ENCODE assay signal across 14 cellular contexts in genomic region chr2:64211471-64211870, GRCh38.
A peak's percentile ranks its signal among the peaks of the same experiment; 100 is the strongest.
DNase-seq lines count a peak whose midpoint lies in the region; ATAC-seq and TF ChIP-seq lines count a peak whose summit lies in the region.
"Had no signal": no experiment of that assay in that cellular context is flagged by ENCODE, and none has a peak within 500 bp of the region (broad histone marks: within the 10 kb centered on the region; RNA-seq: fewer than 3 reads in every experiment).

No MANE protein-coding gene starts in this region.

- no peaks in the 10 kb centered on the region for H3K9me2 ChIP-seq in DOHH2 (replicated peaks; ENCODE audit: control insufficient read depth, low read length)
- H3K9me2 ChIP-seq in PC-3 (replicated peaks; ENCODE audit: low read length): no peaks in the 10 kb centered on the region

- no peak overlapping the region for H3K27ac ChIP-seq in DOHH2 (ENCODE audit: low read depth, low read length)
- H3K27ac ChIP-seq in PC-3 (ENCODE audit: low read length): peak overlapping the region; percentile 19
- H3K27ac ChIP-seq in colonic mucosa: peak overlapping the region; percentile 57
- peak overlapping the region; percentile 88 for H3K27ac ChIP-seq in smooth muscle cell (ENCODE audit: low read depth)
- H3K27ac ChIP-seq: coronary artery had no signal

- 94% methylated on average over 3 of the region's 3 CpGs for WGBS in smooth muscle cell (ENCODE audit: low lambda C conversion rate)

- H3K4me3 ChIP-seq in DOHH2 (ENCODE audit: low read length): no peak overlapping the region
- no peak overlapping the region for H3K4me3 ChIP-seq in PC-3 (ENCODE audit: low read length)
- no peak overlapping the region for H3K4me3 ChIP-seq in colonic mucosa
- no peak overlapping the region for H3K4me3 ChIP-seq in smooth muscle cell
- H3K4me3 ChIP-seq: adrenal gland, coronary artery had no signal

- H3K79me2 ChIP-seq in DOHH2 (ENCODE audit: control insufficient read depth, low read length): no peaks in the 10 kb centered on the region
- no peaks in the 10 kb centered on the region for H3K79me2 ChIP-seq in PC-3 (ENCODE audit: low read length)
- H3K79me2 ChIP-seq in smooth muscle cell (ENCODE audit: low read depth): no peaks in the 10 kb centered on the region

- POLR2A ChIA-PET in PC-3 (lab: Charles Lee; ENCODE audit: unreplicated experiment): no interaction called here

- no peak for ATAC-seq in PC-3
- no peak for ATAC-seq in GM18870 (IDR thresholded peaks at IDR 0.05; ENCODE audit: unreplicated experiment)

- no peak for TF ChIP-seq CTCF in DOHH2 (IDR thresholded peaks at IDR 0.05; ENCODE audit: low read depth, low read length, poor library complexity, severe bottlenecking)
- no peak for TF ChIP-seq CTCF in PC-3 (conservative IDR thresholded peaks at IDR 0.05; ENCODE audit: low read depth, low read length)
- TF ChIP-seq CTCF in colonic mucosa (IDR thresholded peaks at IDR 0.05): no peak
- TF ChIP-seq CTCF in smooth muscle cell (IDR thresholded peaks at IDR 0.05; ENCODE audit: borderline replicate concordance, insufficient read depth, poor library complexity, severe bottlenecking): no peak

- H3K9me3 ChIP-seq in DOHH2 (ENCODE audit: control insufficient read depth, insufficient read depth, low read length): no peaks in the 10 kb centered on the region
- no peaks in the 10 kb centered on the region for H3K9me3 ChIP-seq in PC-3 (ENCODE audit: low read length)
- no peaks in the 10 kb centered on the region for H3K9me3 ChIP-seq in colonic mucosa
- no peaks in the 10 kb centered on the region for H3K9me3 ChIP-seq in smooth muscle cell (replicated peaks; ENCODE audit: low read depth)
- H3K9me3 ChIP-seq: adrenal gland had no signal

- intact Hi-C loops in PC-3 (cut with micrococcal nuclease): no loop called here
- intact Hi-C loops in colonic mucosa (cut with DNase I): no loop called here

- H2AFZ ChIP-seq in PC-3 (ENCODE audit: low read length) (no peak overlapping the region), smooth muscle cell (ENCODE audit: low read depth) (no peak overlapping the region)

- H3K27me3 ChIP-seq in DOHH2 (ENCODE audit: control insufficient read depth, low read length) (no peaks in the 10 kb centered on the region), PC-3 (ENCODE audit: low read length) (no peaks in the 10 kb centered on the region), colonic mucosa (no peaks in the 10 kb centered on the region), smooth muscle cell (ENCODE audit: low read depth) (no peaks in the 10 kb centered on the region)
- H3K27me3 ChIP-seq: adrenal gland had no signal

- H4K20me1 ChIP-seq in DOHH2 (ENCODE audit: control insufficient read depth, insufficient read depth, low read depth, low read length) (no peaks in the 10 kb centered on the region), PC-3 (ENCODE audit: low read length) (no peaks in the 10 kb centered on the region), smooth muscle cell (ENCODE audit: low read depth) (no peaks in the 10 kb centered on the region)

- H3K4me1 ChIP-seq in DOHH2 (ENCODE audit: control insufficient read depth, low read length): peaks cover 54% of the 10 kb centered on the region
- H3K4me1 ChIP-seq in PC-3 (ENCODE audit: insufficient read depth, low read length): peaks cover 23% of the 10 kb centered on the region
- H3K4me1 ChIP-seq in colonic mucosa: peaks cover 3% of the 10 kb centered on the region
- H3K4me1 ChIP-seq in smooth muscle cell (ENCODE audit: low read depth): peaks cover 14% of the 10 kb centered on the region
- H3K4me1 ChIP-seq: adrenal gland had no signal

- H3K36me3 ChIP-seq in DOHH2 (ENCODE audit: control insufficient read depth, low read length) (0 out of 2 replicates have a peak, but pooled peaks cover 9% of the 10 kb centered on the region), PC-3 (ENCODE audit: low read depth, low read length) (no peaks in the 10 kb centered on the region), colonic mucosa (no peaks in the 10 kb centered on the region), smooth muscle cell (ENCODE audit: low read depth) (no peaks in the 10 kb centered on the region)
- H3K36me3 ChIP-seq: adrenal gland had no signal

- CTCF ChIA-PET in PC-3 (lab: Charles Lee): no interaction called here

- H3K9ac ChIP-seq in PC-3 (ENCODE audit: low read length) (no peak overlapping the region), colonic mucosa (ENCODE audit: low read depth in 2 of 2, low read length in 2 of 2) (no peak overlapping the region), smooth muscle cell (ENCODE audit: low read depth) (no peak overlapping the region)

- peak overlapping the region; percentile 11; the same call in 1 of the 2 replicates for H3K4me2 ChIP-seq in DOHH2 (ENCODE audit: low read length)
- no peak overlapping the region for H3K4me2 ChIP-seq in PC-3 (ENCODE audit: low read length)
- peak overlapping the region; percentile 40 for H3K4me2 ChIP-seq in smooth muscle cell

- BruUV-seq in PC-3 (replicated peaks; lab: Mats Ljungman, UMichigan): no TSS peak

- DNase-seq in PC-3 (no peak), colonic mucosa (no peak), smooth muscle cell (lab: John Stamatoyannopoulos, UW; ENCODE audit: unreplicated experiment) (no peak), GF-D8 (lab: John Stamatoyannopoulos, UW) (no peak), NCI-H82 (lab: John Stamatoyannopoulos, UW) (no peak)
- DNase-seq: activated CD4-positive, alpha-beta T cell treated with anti-CD3 and anti-CD28 coated beads, Interleukin-2, amount 50 U/mL, for 4 hours; adrenal gland; Karpas-422; NCI-H2081 treated with DMSO at 0.1 percent for 48 hours; retina; stimulated activated CD4-positive, alpha-beta T cell treated with anti-CD3 and anti-CD28 coated beads, Interleukin-4, amount 100 ng/mL, for 4 hours had no signal

- H3F3A ChIP-seq in DOHH2 (ENCODE audit: control insufficient read depth, insufficient read depth) (peaks cover 32% of the 10 kb centered on the region), PC-3 (ENCODE audit: low read length, unreplicated experiment) (no peaks in the 10 kb centered on the region), smooth muscle cell (ENCODE audit: low read depth) (peaks cover 7% of the 10 kb centered on the region)
